In genomic region chr10:87060280-87060928, GRCh38 we compare ENCODE assay signal across 33 cellular contexts. TPM values are rescaled to one million over a fixed set of nuclear protein-coding genes. Genes with fewer than 3 reads are reported as not detected.
DNase-seq lines count a peak whose midpoint lies in the region; ATAC-seq and TF ChIP-seq lines count a peak whose summit lies in the region.
"Had no signal": no experiment of that assay in that cellular context is flagged by ENCODE, and none has a peak within 500 bp of the region (broad histone marks: within the 10 kb centered on the region; RNA-seq: fewer than 3 reads in every experiment).

No MANE protein-coding gene starts in this region.

- CTCF ChIA-PET in Caco-2 (lab: Charles Lee) (no interaction called here), IMR-90 (lab: Yijun Ruan, JAX) (interaction anchor here (0.6 kb wide), 1 partner anchor 9 kb away, joined by 4 read pairs; no protein-coding TSS in a partner anchor), mammary epithelial cell (lab: Charles Lee; ENCODE audit: low non-redundant PET) (no interaction called here)

- H4K20me1 ChIP-seq in IMR-90 (ENCODE audit: insufficient read depth, low read length) (no peaks in the 10 kb centered on the region), mammary epithelial cell (ENCODE audit: insufficient read depth, low read length) (no peaks in the 10 kb centered on the region)

- in situ Hi-C loops in IMR-90 (cut with MboI; ENCODE audit: low sequenced_read_pairs), result no loop called here
- in situ Hi-C loops in mammary epithelial cell (cut with MboI; ENCODE audit: low sequenced_read_pairs in 2 of 2), result no loop called here

- POLR2A ChIA-PET in Caco-2 (lab: Charles Lee) (no interaction called here), IMR-90 (lab: Charles Lee; ENCODE audit: unreplicated experiment) (no interaction called here)

- no peak overlapping the region for H2BK15ac ChIP-seq in IMR-90 (ENCODE audit: low read depth, low read length)

- no peaks in the 10 kb centered on the region for H3K4me1 Mint-ChIP-seq in Caco-2 (ENCODE audit: low read depth, unreplicated experiment)
- H3K4me1 Mint-ChIP-seq: CD4-positive, alpha-beta memory T cell had no signal

- dilution Hi-C loops in IMR-90 (cut with HindIII; ENCODE audit: low sequenced_read_pairs, unreplicated experiment), result no loop called here
- dilution Hi-C loops in mammary epithelial cell (cut with HindIII; ENCODE audit: low sequenced_read_pairs), result no loop called here

- no peak overlapping the region for H3K4me3 Mint-ChIP-seq in Caco-2 (ENCODE audit: unreplicated experiment)

- no peak overlapping the region for H3K4me3 ChIP-seq in Caco-2 (ENCODE audit: low read depth, low read length)
- no peak overlapping the region for H3K4me3 ChIP-seq in IMR-90 (ENCODE audit: insufficient read depth, low read depth, low read length)
- no peak overlapping the region for H3K4me3 ChIP-seq in mammary epithelial cell (replicated peaks in 1 of 3; ENCODE audit: insufficient read depth in 1 of 3, low read depth in 2 of 3, low read length in 3 of 3)
- H3K4me3 ChIP-seq in right lobe of liver, result no peak overlapping the region
- H3K4me3 ChIP-seq in sigmoid colon, result no peak overlapping the region
- H3K4me3 ChIP-seq: GM12878, SJSA1 had no signal

- H3K27me3 ChIP-seq in Caco-2 (replicated peaks; ENCODE audit: control insufficient read depth, insufficient read depth, low read length), result no peaks in the 10 kb centered on the region
- H3K27me3 ChIP-seq in IMR-90 (ENCODE audit: control insufficient read depth, insufficient read depth, low read length), result no peaks in the 10 kb centered on the region
- no peaks in the 10 kb centered on the region for H3K27me3 ChIP-seq in mammary epithelial cell (ENCODE audit: insufficient read depth, low read length)
- no peaks in the 10 kb centered on the region for H3K27me3 ChIP-seq in right lobe of liver
- no peaks in the 10 kb centered on the region for H3K27me3 ChIP-seq in sigmoid colon
- H3K27me3 ChIP-seq: SJSA1 had no signal

- no peak overlapping the region for H2BK120ac ChIP-seq in IMR-90 (ENCODE audit: low read depth, low read length)

- H3K56ac ChIP-seq in IMR-90 (ENCODE audit: extremely low read depth, insufficient read depth, low read length), result no peak overlapping the region

- H2BK5ac ChIP-seq in IMR-90 (ENCODE audit: low read depth, low read length, poor library complexity, severe bottlenecking), result no peak overlapping the region

- no peaks in the 10 kb centered on the region for H3K4me1 ChIP-seq in Caco-2
- peaks cover 1% of the 10 kb centered on the region for H3K4me1 ChIP-seq in IMR-90 (ENCODE audit: control insufficient read depth, insufficient read depth, low read length)
- no peaks in the 10 kb centered on the region for H3K4me1 ChIP-seq in mammary epithelial cell (ENCODE audit: insufficient read depth, low read length)
- peaks cover 0 to 25% (median 2%) of the 10 kb centered on the region in 4 donors for H3K4me1 ChIP-seq in right lobe of liver
- no peaks in the 10 kb centered on the region for H3K4me1 ChIP-seq in sigmoid colon
- H3K4me1 ChIP-seq: SJSA1 had no signal

- TSS peak; percentile 11 for BruUV-seq in Caco-2 (replicated peaks; lab: Mats Ljungman, UMichigan)
- TSS peak; percentile 55 for BruUV-seq in IMR-90 (replicated peaks; lab: Mats Ljungman, UMichigan)
- TSS peak; percentile 27 for BruUV-seq in mammary epithelial cell (replicated peaks; lab: Mats Ljungman, UMichigan)

- no peak overlapping the region for H2BK20ac ChIP-seq in IMR-90 (ENCODE audit: low read depth, low read length)

- DNase-seq in Caco-2 (no peak), IMR-90 (no peak), mammary epithelial cell (no peak), right lobe of liver (no peak), mucosa of gallbladder (ENCODE audit: low spot score) (no peak), sigmoid colon (no peak)
- DNase-seq: C1 segment of cervical spinal cord; CD4-positive, alpha-beta memory T cell; DMS 273 treated with DMSO at 0.1 percent for 48 hours; DMS79; EL; GDM1; HCEC 1CT; Kasumi-1; MV-4-11; NCI-H1105 treated with DMSO at 0.1 percent for 48 hours; NCI-H146; NCI-H1930; NCI-H2107; NCI-H446 treated with DMSO at 0.1 percent for 48 hours; NCI-H526; NCI-H82; NK-92 treated with Interleukin-12 subunit alpha and Interleukin-12 subunit beta, amount 100 ng/mL, for 24 hours; PC-3 had no signal

- H3K9me1 ChIP-seq in IMR-90 (ENCODE audit: insufficient read depth, low read length), result peaks cover 1% of the 10 kb centered on the region; the same call in 1 of the 2 replicates

- ATAC-seq in IMR-90 (ENCODE audit: low read depth) (no peak), right lobe of liver (peak; percentile 74 to 78 (median 76)), HG03175 (IDR thresholded peaks at IDR 0.05; ENCODE audit: unreplicated experiment) (no peak)
- ATAC-seq: GM12878, PC-3, Right ventricle myocardium inferior had no signal

- no peak for TF ChIP-seq EP300 in sigmoid colon (IDR thresholded peaks at IDR 0.05)

- no peak overlapping the region for H3K23ac ChIP-seq in IMR-90 (ENCODE audit: low read depth, low read length)

- H3K9me3 Mint-ChIP-seq in Caco-2 (ENCODE audit: unreplicated experiment), result no peaks in the 10 kb centered on the region
- H3K9me3 Mint-ChIP-seq: CD4-positive, alpha-beta memory T cell had no signal

- no peak for TF ChIP-seq RAD21 in IMR-90 (IDR thresholded peaks at IDR 0.05; ENCODE audit: low read length)

- no peak overlapping the region for H2AK9ac ChIP-seq in IMR-90 (replicated peaks; ENCODE audit: low read depth, low read length, poor library complexity)

- H3K27ac Mint-ChIP-seq in Caco-2 (ENCODE audit: unreplicated experiment), result no peak overlapping the region

- H3K14ac ChIP-seq in IMR-90 (replicated peaks; ENCODE audit: low read depth, low read length), result no peak overlapping the region

- H2AK5ac ChIP-seq in IMR-90 (ENCODE audit: low read depth, low read length), result no peak overlapping the region

- H4K5ac ChIP-seq in IMR-90 (ENCODE audit: low read depth, low read length), result no peak overlapping the region

- H3K27ac ChIP-seq in IMR-90 (ENCODE audit: insufficient read depth, low read length) (no peak overlapping the region), mammary epithelial cell (ENCODE audit: insufficient read depth, low read depth, low read length) (no peak overlapping the region), right lobe of liver (peak overlapping the region in 2 of 3 donors; percentile 17 to 47), sigmoid colon (no peak overlapping the region)
- H3K27ac ChIP-seq: HL-60, SJSA1 had no signal

- no peak overlapping the region for H3K18ac ChIP-seq in IMR-90 (ENCODE audit: low read depth, low read length)

- H3K79me2 ChIP-seq in mammary epithelial cell (ENCODE audit: insufficient read depth, low read length), result no peaks in the 10 kb centered on the region

- TF ChIP-seq POLR2A in IMR-90 (IDR thresholded peaks at IDR 0.05; ENCODE audit: low read depth, low read length) (no peak), right lobe of liver (IDR thresholded peaks at IDR 0.05) (no peak), sigmoid colon (IDR thresholded peaks at IDR 0.05) (no peak)

- TF ChIP-seq CTCF in Caco-2 (IDR thresholded peaks at IDR 0.05; ENCODE audit: insufficient read depth in 1 of 2, low read depth in 1 of 2, low read length in 1 of 2, severe bottlenecking in 1 of 2, unreplicated experiment in 1 of 2), result no peak
- TF ChIP-seq CTCF in IMR-90 (conservative IDR thresholded peaks at IDR 0.05; ENCODE audit: low read depth, low read length), result no peak
- no peak for TF ChIP-seq CTCF in mammary epithelial cell (conservative IDR thresholded peaks at IDR 0.05 in 1 of 2, IDR thresholded peaks at IDR 0.05 in 1 of 2; ENCODE audit: extremely low read depth in 1 of 2, insufficient read depth in 1 of 2, low read depth in 1 of 2, low read length in 2 of 2)
- no peak for TF ChIP-seq CTCF in right lobe of liver (IDR thresholded peaks at IDR 0.05)
- TF ChIP-seq CTCF in sigmoid colon (IDR thresholded peaks at IDR 0.05), result no peak

- 75% methylated on average over 1 of the region's 6 CpGs; no CpG with 5 or more reads in 1 of the 2 experiments for WGBS in IMR-90 (ENCODE audit: extremely low coverage in 2 of 2, insufficient read length in 1 of 2), 2 experiments
- 92% methylated on average over 6 of the region's 6 CpGs for WGBS in mammary epithelial cell (ENCODE audit: low coverage, missing lambda C conversion rate)
- WGBS in right lobe of liver (ENCODE audit: insufficient coverage, low coverage, low lambda C conversion rate, missing lambda C conversion rate), result 34% methylated on average over 6 of the region's 6 CpGs
- WGBS in sigmoid colon, 2 donors, result 70 to 91% methylated on average over 6 of the region's 6 CpGs

- no peak overlapping the region for H4K8ac ChIP-seq in IMR-90 (ENCODE audit: low read depth in 2 of 2, low read length in 2 of 2)

- no peak overlapping the region for H2AFZ ChIP-seq in IMR-90 (replicated peaks; ENCODE audit: low read length, poor library complexity)
- H2AFZ ChIP-seq in mammary epithelial cell (ENCODE audit: low read depth, low read length), result no peak overlapping the region

- H3K36me3 Mint-ChIP-seq in Caco-2 (ENCODE audit: insufficient read depth, unreplicated experiment), result peaks cover 92% of the 10 kb centered on the region

- intact Hi-C loops in Caco-2 (cut with micrococcal nuclease; ENCODE audit: unreplicated experiment) (no loop called here), IMR-90 (cut with micrococcal nuclease) (no loop called here), mammary epithelial cell (cut with micrococcal nuclease) (no loop called here), right lobe of liver (cut with DNase I) (no loop called here), sigmoid colon (cut with DNase I) (no loop called here)

- H3K79me1 ChIP-seq in IMR-90 (ENCODE audit: low read depth in 1 of 2, low read length in 2 of 2), result 0 out of 4 replicates have a peak, but pooled peaks cover 0 to 3% of the 10 kb centered on the region in 2 experiments

- no peaks in the 10 kb centered on the region for H3K27me3 Mint-ChIP-seq in Caco-2 (ENCODE audit: insufficient read depth, unreplicated experiment)
- H3K27me3 Mint-ChIP-seq: CD4-positive, alpha-beta memory T cell had no signal

- no peak overlapping the region for H3K4me2 ChIP-seq in IMR-90 (ENCODE audit: low read depth, low read length)
- no peak overlapping the region for H3K4me2 ChIP-seq in mammary epithelial cell (ENCODE audit: insufficient read depth, low read depth, low read length)

- no peak overlapping the region for H4K91ac ChIP-seq in IMR-90 (ENCODE audit: insufficient read depth, low read depth, low read length)

- no peak overlapping the region for H3K9ac ChIP-seq in IMR-90 (ENCODE audit: low read depth, low read length)
- H3K9ac ChIP-seq in mammary epithelial cell (ENCODE audit: insufficient read depth, low read length), result no peak overlapping the region

- H3K4ac ChIP-seq in IMR-90 (ENCODE audit: low read depth, low read length), result no peak overlapping the region

- no peaks in the 10 kb centered on the region for H3K9me3 ChIP-seq in Caco-2
- no peaks in the 10 kb centered on the region for H3K9me3 ChIP-seq in IMR-90 (ENCODE audit: control insufficient read depth, insufficient read depth, low read length)
- no peaks in the 10 kb centered on the region for H3K9me3 ChIP-seq in mammary epithelial cell (replicated peaks; ENCODE audit: insufficient read depth, low read length)
- no peaks in the 10 kb centered on the region for H3K9me3 ChIP-seq in right lobe of liver
- no peaks in the 10 kb centered on the region for H3K9me3 ChIP-seq in sigmoid colon
- H3K9me3 ChIP-seq: SJSA1 had no signal

- peaks cover 8% of the 10 kb centered on the region for H3K36me3 ChIP-seq in Caco-2 (ENCODE audit: control insufficient read depth, insufficient read depth, low read length)
- peaks cover 32% of the 10 kb centered on the region for H3K36me3 ChIP-seq in IMR-90 (ENCODE audit: control insufficient read depth, insufficient read depth, low read length)
- peaks cover 28% of the 10 kb centered on the region for H3K36me3 ChIP-seq in mammary epithelial cell (ENCODE audit: insufficient read depth, low read length)
- H3K36me3 ChIP-seq in right lobe of liver, result peaks cover 0 to 95% (median 51%) of the 10 kb centered on the region in 4 donors
- peaks cover 33 to 94% (median 54%) of the 10 kb centered on the region in 4 donors for H3K36me3 ChIP-seq in sigmoid colon

RNA-seq across cellular contexts. Expression of gene GLUD1, which starts 34.2 kb away (rescaled TPM):
- 767 and 787 TPM in 2 replicates for total RNA-seq in Caco-2 (2022)
- total RNA-seq in IMR-90 (2012; rRNA removed), result 210 and 222 TPM in 2 replicates
- polyA plus RNA-seq in IMR-90 (2012; rRNA removed), result 58.9 and 64.8 TPM in 2 replicates
- 28.1 and 28.9 TPM in 2 replicates for polyA plus RNA-seq in IMR-90 (2012; cell fraction: cytosol; rRNA removed)
- 14.4 and 40.2 TPM in 2 replicates for polyA plus RNA-seq in IMR-90 (2012; cell fraction: nucleus; rRNA removed; ENCODE audit: low replicate concordance)
- total RNA-seq in mammary epithelial cell, result 100 to 1,000 TPM; 128 to 167 TPM
- 104 TPM for polyA plus RNA-seq in mammary epithelial cell
- 104 TPM for polyA minus RNA-seq in mammary epithelial cell
- total RNA-seq in right lobe of liver, result 100 to 1,000 TPM; 272 to 652 (median 433) TPM
- 126 TPM for total RNA-seq in mucosa of gallbladder
- 100 to 1,000 TPM; 135 to 153 (median 148) TPM for total RNA-seq in sigmoid colon
- 100 to 1,000 TPM in 2 of 3 donors, 10 to 100 TPM in 1; 71.3 to 162 (median 111) TPM for polyA plus RNA-seq in sigmoid colon

RNA-seq across cellular contexts. Expression of gene SHLD2, which starts 34.6 kb away (rescaled TPM):
- 49.3 and 51.0 TPM in 2 replicates for total RNA-seq in Caco-2 (2022)
- 19.9 and 28.1 TPM in 2 replicates for total RNA-seq in IMR-90 (2012; rRNA removed)
- 7.4 and 10.6 TPM in 2 replicates for polyA plus RNA-seq in IMR-90 (2012; rRNA removed)
- 1.5 and 1.6 TPM in 2 replicates for polyA plus RNA-seq in IMR-90 (2012; cell fraction: cytosol; rRNA removed)
- 3.1 and 18.1 TPM in 2 replicates for polyA plus RNA-seq in IMR-90 (2012; cell fraction: nucleus; rRNA removed; ENCODE audit: low replicate concordance)
- total RNA-seq in mammary epithelial cell, result 10 to 100 TPM; 14.8 to 19.7 TPM
- polyA plus RNA-seq in mammary epithelial cell, result 7.7 TPM
- 7.1 TPM for polyA minus RNA-seq in mammary epithelial cell
- 10 to 100 TPM; 22.5 to 33.2 (median 27.2) TPM for total RNA-seq in right lobe of liver
- 18.4 TPM for total RNA-seq in mucosa of gallbladder
- 10 to 100 TPM; 19.1 to 26.9 (median 22.8) TPM for total RNA-seq in sigmoid colon
- 10 to 100 TPM; 18.8 to 27.0 (median 22.2) TPM for polyA plus RNA-seq in sigmoid colon

RNA-seq across cellular contexts. Expression of gene FAM25A, which starts 40.3 kb away (rescaled TPM):
- total RNA-seq in Caco-2 (2022) (not detected in 2 replicates), IMR-90 (2012; rRNA removed) (not detected in 2 replicates), mammary epithelial cell (1 to 10 TPM in 1 of 2 donors, not detected in 1; 4.1 TPM), right lobe of liver (not detected), mucosa of gallbladder (not detected), sigmoid colon (not detected)
- polyA plus RNA-seq in IMR-90 (2012; rRNA removed) (not detected in 2 replicates), mammary epithelial cell (5.8 TPM), sigmoid colon (not detected)
- 5.6 TPM in 1 of 2 replicates, not detected in the other for polyA plus RNA-seq in IMR-90 (2012; cell fraction: cytosol; rRNA removed)
- polyA plus RNA-seq in IMR-90 (2012; cell fraction: nucleus; rRNA removed; ENCODE audit: low replicate concordance), result not detected in 2 replicates
- not detected for polyA minus RNA-seq in mammary epithelial cell
- total RNA-seq: A673; CD4-positive, alpha-beta memory T cell; GM12878; H1; M059J; Right ventricle myocardium inferior; RPMI7951; SJSA1 had no signal
- polyA plus RNA-seq: CD4-positive, alpha-beta memory T cell; GM12878; H1 had no signal

Comparison
In these comparisons a context has a peak if more than half of its experiments do, and no peak if none do; other contexts are left out.
1. ATAC-seq: peak in right lobe of liver (4 of 4); none in IMR-90 (single experiment) and HG03175 (single experiment).
2. H3K27ac ChIP-seq: peak in right lobe of liver (2 of 3); none in IMR-90 (single experiment), mammary epithelial cell (single experiment) and sigmoid colon (0 of 4).